In genomic region chr16:67661101-67661661, GRCh38 we compare ENCODE assay signal across 8 cellular contexts. TPM values are rescaled to one million over a fixed set of nuclear protein-coding genes. Genes with fewer than 3 reads are reported as not detected.
DNase-seq lines count a peak whose midpoint lies in the region; ATAC-seq and TF ChIP-seq lines count a peak whose summit lies in the region.

No MANE protein-coding gene starts in this region.

- H3K27ac ChIP-seq in prostate gland: peak overlapping the region; percentile 80 to 96

- TF ChIP-seq CTCF in Caco-2 (IDR thresholded peaks at IDR 0.05; ENCODE audit: insufficient read depth in 1 of 2, low read depth in 1 of 2, low read length in 1 of 2, severe bottlenecking in 1 of 2, unreplicated experiment in 1 of 2) (no peak), prostate gland (IDR thresholded peaks at IDR 0.05) (no peak)

- peak overlapping the region; percentile 96 for H3K27ac Mint-ChIP-seq in Caco-2 (ENCODE audit: unreplicated experiment)

- POLR2A ChIA-PET in Caco-2 (lab: Charles Lee): interaction anchor here (0.6 to 2.0 kb wide), 6 partner anchors 12 to 1450 kb away, joined by 4 to 19 read pairs (median 8); partner anchors contain the start of genes ATP6V0D1, CTCF, GFOD2 and RANBP10

- CTCF ChIA-PET in Caco-2 (lab: Charles Lee): interaction anchor here (0.7 to 3.5 kb wide), 6 partner anchors 17 to 643 kb away, joined by 3 to 38 read pairs (median 8); partner anchors contain the start of genes ATP6V0D1 and CARMIL2

- H3K36me3 Mint-ChIP-seq in Caco-2 (ENCODE audit: insufficient read depth, unreplicated experiment): peaks cover 37% of the 10 kb centered on the region

- H3K36me3 ChIP-seq in Caco-2 (ENCODE audit: control insufficient read depth, insufficient read depth, low read length): no peaks in the 10 kb centered on the region
- no peaks in the 10 kb centered on the region for H3K36me3 ChIP-seq in prostate gland

- H3K4me3 Mint-ChIP-seq in Caco-2 (ENCODE audit: unreplicated experiment): peak overlapping the region; percentile 96

- intact Hi-C loops in Caco-2 (cut with micrococcal nuclease; ENCODE audit: unreplicated experiment) (no loop called here), prostate gland (cut with DNase I) (loop anchor here (5.0 to 10.0 kb wide), 2 partner anchors 136 to 181 kb away; partner anchors contain the start of genes RIPOR1 and THAP11)

- H3K4me1 ChIP-seq in Caco-2 (peaks cover 17% of the 10 kb centered on the region), prostate gland (replicated peaks) (peaks cover 4% of the 10 kb centered on the region)

- no peak for TF ChIP-seq POLR2A in prostate gland (IDR thresholded peaks at IDR 0.05)

- H3K4me3 ChIP-seq in Caco-2 (ENCODE audit: low read depth, low read length) (peak overlapping the region; percentile 41), prostate gland (peak overlapping the region; percentile 70 to 81)

- H3K9me3 ChIP-seq in Caco-2 (no peaks in the 10 kb centered on the region), prostate gland (no peaks in the 10 kb centered on the region)

- DNase-seq in Caco-2 (peak; percentile 65 to 69), glomerular visceral epithelial cell (ENCODE audit: extremely low spot score) (peak; percentile 59), prostate gland (ENCODE audit: low spot score) (no peak), cortex of kidney (lab: John Stamatoyannopoulos, UW) (no peak)
- DNase-seq in activated T-cell treated with anti-CD3 and anti-CD28 coated beads, Interleukin-2, amount 50 U/mL, for 48 hours: peak; percentile 49 to 51

- H3K9me3 Mint-ChIP-seq in Caco-2 (ENCODE audit: unreplicated experiment): no peaks in the 10 kb centered on the region

- BruUV-seq in Caco-2 (replicated peaks; lab: Mats Ljungman, UMichigan): no TSS peak

- no peaks in the 10 kb centered on the region for H3K4me1 Mint-ChIP-seq in Caco-2 (ENCODE audit: low read depth, unreplicated experiment)

- 10% methylated on average over 37 of the region's 38 CpGs for WGBS in prostate gland

- H3K27me3 ChIP-seq in Caco-2 (replicated peaks; ENCODE audit: control insufficient read depth, insufficient read depth, low read length) (no peaks in the 10 kb centered on the region), prostate gland (replicated peaks; ENCODE audit: insufficient read depth) (no peaks in the 10 kb centered on the region)

- H3K27me3 Mint-ChIP-seq in Caco-2 (ENCODE audit: insufficient read depth, unreplicated experiment): no peaks in the 10 kb centered on the region

- ATAC-seq in HG03066 (IDR thresholded peaks at IDR 0.05; ENCODE audit: low read depth, unreplicated experiment): peak; percentile 5
- ATAC-seq in HG02623 (IDR thresholded peaks at IDR 0.05; ENCODE audit: unreplicated experiment): no peak
- ATAC-seq in GM21717 (IDR thresholded peaks at IDR 0.05; ENCODE audit: unreplicated experiment): no peak

RNA-seq across cellular contexts. Expression of gene PARD6A, which starts 0.4 kb away (rescaled TPM):
- 7.1 and 8.4 TPM in 2 replicates for total RNA-seq in Caco-2 (2022)
- total RNA-seq in prostate gland: 10 to 100 TPM in 1 of 2 donors, 1 to 10 TPM in 1; 3.4 to 13.7 TPM

RNA-seq across cellular contexts. Expression of gene ACD, which starts 1.1 kb away (rescaled TPM):
- total RNA-seq in Caco-2 (2022): 38.6 and 46.1 TPM in 2 replicates
- 10 to 100 TPM; 17.1 to 45.4 TPM for total RNA-seq in prostate gland

RNA-seq across cellular contexts. Expression of gene ENKD1, which starts 5.4 kb away (rescaled TPM):
- total RNA-seq in Caco-2 (2022): 7.3 and 8.9 TPM in 2 replicates
- 10 to 100 TPM; 20.6 to 29.1 TPM for total RNA-seq in prostate gland

RNA-seq across cellular contexts. Expression of gene C16orf86, which starts 5.4 kb away (rescaled TPM):
- total RNA-seq in Caco-2 (2022) (0.34 and 0.53 TPM in 2 replicates), prostate gland (10 to 100 TPM in 1 of 2 donors, 1 to 10 TPM in 1; 10.0 to 18.3 TPM)

RNA-seq across cellular contexts. Expression of gene CARMIL2, which starts 16.2 kb away (rescaled TPM):
- total RNA-seq in Caco-2 (2022) (27.3 and 36.3 TPM in 2 replicates), prostate gland (1 to 10 TPM; 4.8 to 5.1 TPM)

Comparison
In these comparisons a context has a peak if more than half of its experiments do, and no peak if none do; other contexts are left out.
1. DNase-seq: peak in Caco-2 (2 of 2), activated T-cell treated with anti-CD3 and anti-CD28 coated beads, Interleukin-2, amount 50 U/mL, for 48 hours (2 of 2) and glomerular visceral epithelial cell (single experiment); none in prostate gland (single experiment) and cortex of kidney (single experiment).